Comparison of ENCODE assay signal across 17 cellular contexts in the genomic region with DNA sequence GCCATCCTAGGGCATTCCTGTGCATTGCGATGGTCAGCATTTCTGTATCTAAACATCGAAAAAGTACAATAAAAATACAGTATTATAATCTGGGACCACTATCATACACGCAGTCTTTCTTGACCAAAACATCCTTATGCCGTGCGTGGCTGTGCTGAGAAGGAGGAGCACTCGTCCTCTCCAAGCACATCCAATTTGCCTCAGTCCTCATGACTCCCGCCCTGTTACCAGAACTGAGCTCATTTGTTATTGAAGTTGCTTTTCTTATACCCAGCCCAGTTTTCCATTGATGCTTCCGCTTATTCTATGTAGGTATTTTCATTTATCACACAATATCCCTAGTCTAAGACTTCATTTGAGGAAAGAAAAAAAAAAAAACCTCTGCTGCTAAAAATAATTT.
DNase-seq lines count a peak whose midpoint lies in the region; ATAC-seq and TF ChIP-seq lines count a peak whose summit lies in the region.
"Had no signal": no experiment of that assay in that cellular context is flagged by ENCODE, and none has a peak within 500 bp of the region (broad histone marks: within the 10 kb centered on the region; RNA-seq: fewer than 3 reads in every experiment).

No MANE protein-coding gene starts in this region.

- H3K4me3 ChIP-seq in GM06990 (replicated peaks; ENCODE audit: low read depth, low read length), result peak overlapping the region; percentile 59
- H3K4me3 ChIP-seq in MM.1S (ENCODE audit: low read length), result no peak overlapping the region
- no peak overlapping the region for H3K4me3 ChIP-seq in iPS-20b (ENCODE audit: low read length)
- H3K4me3 ChIP-seq in sigmoid colon, result no peak overlapping the region
- H3K4me3 ChIP-seq: right lobe of liver, upper lobe of right lung had no signal

- H4K20me1 ChIP-seq in MM.1S (ENCODE audit: insufficient read depth, low read length), result no peaks in the 10 kb centered on the region

- no peaks in the 10 kb centered on the region for H3K36me3 ChIP-seq in GM06990 (ENCODE audit: control insufficient read depth, insufficient read depth, low read length)
- H3K36me3 ChIP-seq in MM.1S (replicated peaks; ENCODE audit: insufficient read depth, low read length), result no peaks in the 10 kb centered on the region
- H3K36me3 ChIP-seq in iPS-20b (ENCODE audit: insufficient read depth, low read depth, low read length), result no peaks in the 10 kb centered on the region
- H3K36me3 ChIP-seq in sigmoid colon, result no peaks in the 10 kb centered on the region
- H3K36me3 ChIP-seq: right lobe of liver, upper lobe of right lung had no signal

- TF ChIP-seq POLR2A in sigmoid colon (IDR thresholded peaks at IDR 0.05), result no peak

- H3K9ac ChIP-seq in MM.1S (ENCODE audit: low read length) (peak overlapping the region; percentile 62; the same call in 1 of the 2 replicates), iPS-20b (ENCODE audit: low read depth, low read length) (peak overlapping the region; percentile 0; the same call in 1 of the 2 replicates)

- H3K27me3 ChIP-seq in GM06990 (replicated peaks; ENCODE audit: control insufficient read depth, insufficient read depth, low read length) (no peaks in the 10 kb centered on the region), MM.1S (replicated peaks; ENCODE audit: insufficient read depth, low read length) (no peaks in the 10 kb centered on the region), iPS-20b (ENCODE audit: insufficient read depth, low read length) (no peaks in the 10 kb centered on the region), sigmoid colon (no peaks in the 10 kb centered on the region)
- H3K27me3 ChIP-seq: right lobe of liver, upper lobe of right lung had no signal

- no peaks in the 10 kb centered on the region for H3K79me2 ChIP-seq in MM.1S (ENCODE audit: low read length)

- peaks cover 88% of the 10 kb centered on the region for H3K4me1 ChIP-seq in MM.1S (ENCODE audit: low read length)
- H3K4me1 ChIP-seq in iPS-20b (ENCODE audit: insufficient read depth, low read length), result peaks cover 40% of the 10 kb centered on the region
- peaks cover 0 to 67% (median 35%) of the 10 kb centered on the region in 4 donors for H3K4me1 ChIP-seq in sigmoid colon
- H3K4me1 ChIP-seq: right lobe of liver had no signal

- no peaks in the 10 kb centered on the region for H3K9me3 ChIP-seq in MM.1S (replicated peaks; ENCODE audit: insufficient read depth, low read length)
- H3K9me3 ChIP-seq in iPS-20b (ENCODE audit: insufficient read depth, low read depth, low read length), result no peaks in the 10 kb centered on the region
- H3K9me3 ChIP-seq in sigmoid colon, result no peaks in the 10 kb centered on the region
- H3K9me3 ChIP-seq: right lobe of liver, upper lobe of right lung had no signal

- no peaks in the 10 kb centered on the region for H3K9me2 ChIP-seq in MM.1S (replicated peaks; ENCODE audit: insufficient read depth, low read length)

- TF ChIP-seq EP300 in sigmoid colon (IDR thresholded peaks at IDR 0.05), result no peak

- peaks cover 60% of the 10 kb centered on the region for H3F3A ChIP-seq in MM.1S (ENCODE audit: insufficient read depth, low read length)

- H2AFZ ChIP-seq in MM.1S (ENCODE audit: low read length), result no peak overlapping the region

- H3K4me2 ChIP-seq in MM.1S (ENCODE audit: low read depth, low read length), result peak overlapping the region; percentile 93

- no peak for ATAC-seq in HG02678 (IDR thresholded peaks at IDR 0.05; ENCODE audit: unreplicated experiment)

- DNase-seq in GM06990 (ENCODE audit: extremely low read depth, insufficient read length) (no peak), MM.1S (no peak), sigmoid colon (no peak), CD1c-positive myeloid dendritic cell (ENCODE audit: extremely low spot score) (no peak), AML-193 (lab: John Stamatoyannopoulos, UW) (no peak), NCI-H345 (lab: John Stamatoyannopoulos, UW) (no peak)
- DNase-seq: activated gamma-delta T cell treated with Interleukin-2 at 50 U/mL for 16 hours; CD4-positive, CD25-positive, alpha-beta regulatory T cell; central memory CD4-positive, alpha-beta T cell; NCI-H2107; occipital lobe; right lobe of liver; stimulated activated CD4-positive, alpha-beta T cell treated with anti-CD3 and anti-CD28 coated beads, Interleukin-1b, Interleukin-23, amount 100 ng/mL, for 48 hours; T-helper 1 cell; upper lobe of right lung had no signal

- WGBS in sigmoid colon, 2 donors, result 96% methylated on average over 8 of the region's 8 CpGs

- TF ChIP-seq CTCF in GM06990 (IDR thresholded peaks at IDR 0.05; ENCODE audit: insufficient read depth, low read length, poor library complexity, severe bottlenecking) (no peak), MM.1S (IDR thresholded peaks at IDR 0.05; ENCODE audit: low read length) (no peak), sigmoid colon (IDR thresholded peaks at IDR 0.05) (no peak)

- intact Hi-C loops in sigmoid colon (cut with DNase I), result no loop called here

- peak overlapping the region; percentile 97; the same call in 1 of the 2 replicates for H3K27ac ChIP-seq in MM.1S (ENCODE audit: low read length)
- no peak overlapping the region for H3K27ac ChIP-seq in iPS-20b (ENCODE audit: low read length)
- H3K27ac ChIP-seq in sigmoid colon, result peak overlapping the region in 3 of 4 donors; percentile 36 to 72 (median 62)
- H3K27ac ChIP-seq: right lobe of liver, upper lobe of right lung had no signal
